Comparison of ENCODE assay signal across 1 cellular context in the genomic region with DNA sequence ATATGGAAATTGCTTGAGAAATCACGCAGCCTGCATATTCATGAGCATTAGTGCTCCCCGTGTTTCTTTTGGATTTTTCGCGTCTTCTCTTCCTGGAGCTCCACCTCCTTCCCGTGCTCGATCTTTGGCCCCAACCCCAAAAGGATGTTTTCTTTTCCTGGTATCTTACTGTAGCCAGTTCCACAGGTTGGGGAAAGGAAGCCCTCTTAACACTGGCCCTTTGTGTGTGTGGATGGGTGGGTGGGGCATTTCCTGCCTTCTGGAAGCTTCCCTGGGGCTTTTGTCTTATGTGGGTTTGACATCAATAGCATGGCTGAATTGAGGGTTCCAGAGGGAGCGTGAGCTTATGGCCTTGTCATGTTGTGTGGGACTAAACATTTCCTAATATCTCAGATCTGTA.
TF ChIP-seq lines count a peak whose summit lies in the region.

No MANE protein-coding gene starts in this region.

TF ChIP-seq in HCT116, 20 proteins besides CTCF, POLR2A, EP300 and RAD21 (continued from another document):
- no peak for TF ChIP-seq ZFX (IDR thresholded peaks at IDR 0.05)
- TF ChIP-seq, protein P1, sequence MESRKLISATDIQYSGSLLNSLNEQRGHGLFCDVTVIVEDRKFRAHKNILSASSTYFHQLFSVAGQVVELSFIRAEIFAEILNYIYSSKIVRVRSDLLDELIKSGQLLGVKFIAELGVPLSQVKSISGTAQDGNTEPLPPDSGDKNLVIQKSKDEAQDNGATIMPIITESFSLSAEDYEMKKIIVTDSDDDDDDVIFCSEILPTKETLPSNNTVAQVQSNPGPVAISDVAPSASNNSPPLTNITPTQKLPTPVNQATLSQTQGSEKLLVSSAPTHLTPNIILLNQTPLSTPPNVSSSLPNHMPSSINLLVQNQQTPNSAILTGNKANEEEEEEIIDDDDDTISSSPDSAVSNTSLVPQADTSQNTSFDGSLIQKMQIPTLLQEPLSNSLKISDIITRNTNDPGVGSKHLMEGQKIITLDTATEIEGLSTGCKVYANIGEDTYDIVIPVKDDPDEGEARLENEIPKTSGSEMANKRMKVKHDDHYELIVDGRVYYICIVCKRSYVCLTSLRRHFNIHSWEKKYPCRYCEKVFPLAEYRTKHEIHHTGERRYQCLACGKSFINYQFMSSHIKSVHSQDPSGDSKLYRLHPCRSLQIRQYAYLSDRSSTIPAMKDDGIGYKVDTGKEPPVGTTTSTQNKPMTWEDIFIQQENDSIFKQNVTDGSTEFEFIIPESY (IDR thresholded peaks at IDR 0.05; ENCODE audit: extremely low read depth, insufficient replicate concordance, low read length) = no peak
